In genomic region chr18:51153659-51154371, GRCh38 we compare ENCODE assay signal across 8 cellular contexts.
DNase-seq lines count a peak whose midpoint lies in the region; ATAC-seq and TF ChIP-seq lines count a peak whose summit lies in the region.

No MANE protein-coding gene starts in this region.

- ATAC-seq in GM21447 (IDR thresholded peaks at IDR 0.05; ENCODE audit: unreplicated experiment) = peak; percentile 76

- no peaks in the 10 kb centered on the region for H3K9me3 ChIP-seq in DOHH2 (ENCODE audit: control insufficient read depth, insufficient read depth, low read length)

- H3K36me3 Mint-ChIP-seq in nephron progenitor cell (ENCODE audit: low read depth) = no peaks in the 10 kb centered on the region

- H3K27me3 ChIP-seq in DOHH2 (ENCODE audit: control insufficient read depth, low read length) = 0 out of 2 replicates have a peak, but pooled peaks cover 7% of the 10 kb centered on the region

- no peaks in the 10 kb centered on the region for H3K79me2 ChIP-seq in DOHH2 (ENCODE audit: control insufficient read depth, low read length)

- no peaks in the 10 kb centered on the region for H3F3A ChIP-seq in DOHH2 (ENCODE audit: control insufficient read depth, insufficient read depth)

- in situ Hi-C loops in KBM-7 (cut with MboI; ENCODE audit: low pct_unique_long_range_greater_than_20kb, low sequenced_read_pairs) = no loop called here

- no peaks in the 10 kb centered on the region for H3K4me1 Mint-ChIP-seq in nephron progenitor cell

- no peak overlapping the region for H3K4me3 Mint-ChIP-seq in nephron progenitor cell

- no peaks in the 10 kb centered on the region for H3K9me3 Mint-ChIP-seq in nephron progenitor cell

- H3K9me2 ChIP-seq in DOHH2 (replicated peaks; ENCODE audit: control insufficient read depth, low read length) = no peaks in the 10 kb centered on the region

- peak; percentile 11 for DNase-seq in KBM-7
- peak; percentile 65 for DNase-seq in activated gamma-delta T cell (lab: John Stamatoyannopoulos, UW)
- DNase-seq in stimulated activated CD8-positive, alpha-beta memory T cell treated with anti-CD3 and anti-CD28 coated beads, Interleukin-15, amount 100 ng/mL, for 1 hour (ENCODE audit: low read depth) = peak; percentile 23
- DNase-seq in nephron progenitor cell = no peak
- no peak for DNase-seq in NOMO-1 treated with dmso at 0.1 percent for 144 hours (lab: John Stamatoyannopoulos, UW; ENCODE audit: unreplicated experiment)
- no peak for DNase-seq in epidermal melanocyte (ENCODE audit: insufficient read length, low spot score)

- peak overlapping the region; percentile 68 for H3K4me2 ChIP-seq in DOHH2 (ENCODE audit: low read length)

- H4K20me1 ChIP-seq in DOHH2 (ENCODE audit: control insufficient read depth, insufficient read depth, low read depth, low read length) = no peaks in the 10 kb centered on the region

- peak overlapping the region; percentile 30 for H3K27ac ChIP-seq in DOHH2 (ENCODE audit: low read depth, low read length)

- H3K4me3 ChIP-seq in DOHH2 (ENCODE audit: low read length) = peak overlapping the region; percentile 47

- no peak overlapping the region for H3K27ac Mint-ChIP-seq in nephron progenitor cell

- H3K4me1 ChIP-seq in DOHH2 (ENCODE audit: control insufficient read depth, low read length) = peaks cover 30% of the 10 kb centered on the region

- H3K36me3 ChIP-seq in DOHH2 (ENCODE audit: control insufficient read depth, low read length) = no peaks in the 10 kb centered on the region

- TF ChIP-seq CTCF in DOHH2 (IDR thresholded peaks at IDR 0.05; ENCODE audit: low read depth, low read length, poor library complexity, severe bottlenecking) (no peak), nephron progenitor cell (IDR thresholded peaks at IDR 0.05) (no peak)

- peaks cover 6% of the 10 kb centered on the region for H3K27me3 Mint-ChIP-seq in nephron progenitor cell (ENCODE audit: low read depth, poor library complexity)

Comparison
In these comparisons a context has a peak if more than half of its experiments do, and no peak if none do; other contexts are left out.
1. DNase-seq: peak in KBM-7 (single experiment), activated gamma-delta T cell (single experiment) and stimulated activated CD8-positive, alpha-beta memory T cell treated with anti-CD3 and anti-CD28 coated beads, Interleukin-15, amount 100 ng/mL, for 1 hour (single experiment); none in nephron progenitor cell (single experiment), NOMO-1 treated with dmso at 0.1 percent for 144 hours (single experiment) and epidermal melanocyte (single experiment).